Comparison of ENCODE assay signal across 15 cellular contexts in genomic region chr22:47059076-47059475, GRCh38.
"Had no signal": no experiment of that assay in that cellular context is flagged by ENCODE, and none has a peak within 500 bp of the region (broad histone marks: within the 10 kb centered on the region; RNA-seq: fewer than 3 reads in every experiment).

No MANE protein-coding gene starts in this region.

- H3K9me3 ChIP-seq: adrenal gland, thyroid gland, uterus had no signal

- H3K36me3 ChIP-seq: adrenal gland, thyroid gland, uterus had no signal

- ATAC-seq: activated T-helper 17 cell treated with anti-CD3 and anti-CD28 coated beads, Interleukin-2, amount 50 U/mL, for 72 hours; natural killer cell had no signal

- H3K27me3 ChIP-seq: adrenal gland, thyroid gland, uterus had no signal

- H3K4me3 ChIP-seq: adrenal gland, thyroid gland, uterus had no signal

- H3K27ac ChIP-seq: adrenal gland, thyroid gland had no signal

- DNase-seq: activated CD4-positive, alpha-beta T cell treated with anti-CD3 and anti-CD28 coated beads, Interleukin-2, amount 10 ng/mL, durations not matched to agents 7 days and 5 days; activated CD4-positive, CD25-positive, alpha-beta regulatory T cell; activated CD8-positive, alpha-beta memory T cell treated with anti-CD3 and anti-CD28 coated beads for 24 hours; activated naive CD4-positive, alpha-beta T cell treated with anti-CD3 and anti-CD28 coated beads for 36 hours; adrenal gland; caudate nucleus; cortex of kidney; effector CD8-positive, alpha-beta T cell; natural killer cell; occipital lobe; stimulated activated CD4-positive, alpha-beta T cell treated with anti-CD3 and anti-CD28 coated beads, Interleukin-4, amount 100 ng/mL, for 24 hours; T-helper 1 cell; thyroid gland; uterus had no signal

- H3K4me1 ChIP-seq: adrenal gland, thyroid gland, uterus had no signal
